Comparison of ENCODE assay signal across 20 cellular contexts in the genomic region with DNA sequence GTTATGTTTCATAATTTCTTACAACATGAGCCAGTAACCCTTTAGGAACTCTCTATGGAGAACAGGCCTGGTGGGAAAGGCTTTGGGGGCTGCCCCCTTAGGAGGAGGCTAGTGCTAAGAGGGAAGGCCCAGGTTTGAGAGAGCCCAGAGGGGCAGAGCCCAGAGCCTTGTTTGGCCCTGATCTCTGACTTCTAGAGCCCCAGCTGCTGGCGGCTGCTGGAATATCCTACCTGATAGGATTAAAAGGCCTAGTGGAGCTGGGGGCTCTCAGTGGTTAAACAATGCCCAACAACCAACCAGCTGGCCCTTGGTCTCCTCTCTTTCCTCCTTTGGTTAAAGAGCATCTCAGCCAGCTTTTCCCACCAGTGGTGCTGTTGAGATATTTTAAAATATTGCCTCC. TPM values are rescaled to one million over a fixed set of nuclear protein-coding genes. Genes with fewer than 3 reads are reported as not detected.
DNase-seq lines count a peak whose midpoint lies in the region; ATAC-seq and TF ChIP-seq lines count a peak whose summit lies in the region.
"Had no signal": no experiment of that assay in that cellular context is flagged by ENCODE, and none has a peak within 500 bp of the region (broad histone marks: within the 10 kb centered on the region; RNA-seq: fewer than 3 reads in every experiment).

No MANE protein-coding gene starts in this region.

- H3K27ac Mint-ChIP-seq in endodermal cell = no peak overlapping the region
- no peak overlapping the region for H3K27ac Mint-ChIP-seq in activated CD4-positive, alpha-beta memory T cell treated with anti-CD3 and anti-CD28 coated beads, Interleukin-2, amount 10 ng/mL, durations not matched to agents 7 days and 5 days
- H3K27ac Mint-ChIP-seq: CD4-positive, CD25-positive, alpha-beta regulatory T cell had no signal

- no peak overlapping the region for H2AFZ ChIP-seq in PC-3 (ENCODE audit: low read length)

- H3K27me3 ChIP-seq in cardiac muscle cell (no peaks in the 10 kb centered on the region), left ventricle myocardium inferior (ENCODE audit: low read depth) (peaks cover 77% of the 10 kb centered on the region), endodermal cell (ENCODE audit: control insufficient read depth, insufficient read depth, low read length, poor library complexity, severe bottlenecking) (no peaks in the 10 kb centered on the region), testis (no peaks in the 10 kb centered on the region), PC-3 (ENCODE audit: low read length) (no peaks in the 10 kb centered on the region)
- H3K27me3 ChIP-seq: BLaER1 had no signal

- no peak overlapping the region for H3K4me2 ChIP-seq in PC-3 (ENCODE audit: low read length)
- H3K4me2 ChIP-seq: BLaER1 had no signal

- POLR2A ChIA-PET in activated CD4-positive, alpha-beta memory T cell treated with anti-CD3 and anti-CD28 coated beads, Interleukin-2, amount 10 ng/mL, durations not matched to agents 7 days and 5 days (lab: Charles Lee) = no interaction called here
- POLR2A ChIA-PET in PC-3 (lab: Charles Lee; ENCODE audit: unreplicated experiment) = no interaction called here

- no peaks in the 10 kb centered on the region for H3K9me2 ChIP-seq in PC-3 (replicated peaks; ENCODE audit: low read length)

- H3K4me3 ChIP-seq in cardiac muscle cell = no peak overlapping the region
- H3K4me3 ChIP-seq in left ventricle myocardium inferior = no peak overlapping the region
- H3K4me3 ChIP-seq in endodermal cell (ENCODE audit: low read length) = no peak overlapping the region
- H3K4me3 ChIP-seq in testis = no peak overlapping the region
- H3K4me3 ChIP-seq in PC-3 (ENCODE audit: low read length) = no peak overlapping the region
- H3K4me3 ChIP-seq: BLaER1, GM12878 had no signal

- no peak for TF ChIP-seq CTCF in cardiac muscle cell (IDR thresholded peaks at IDR 0.05; ENCODE audit: low read depth, low read length)
- no peak for TF ChIP-seq CTCF in left ventricle myocardium inferior (IDR thresholded peaks at IDR 0.05; ENCODE audit: borderline replicate concordance)
- TF ChIP-seq CTCF in endodermal cell (conservative IDR thresholded peaks at IDR 0.05) = peak; percentile 54
- TF ChIP-seq CTCF in testis (IDR thresholded peaks at IDR 0.05) = no peak
- no peak for TF ChIP-seq CTCF in PC-3 (conservative IDR thresholded peaks at IDR 0.05; ENCODE audit: low read depth, low read length)

- H3K4me3 Mint-ChIP-seq in endodermal cell = no peak overlapping the region
- no peak overlapping the region for H3K4me3 Mint-ChIP-seq in activated CD4-positive, alpha-beta memory T cell treated with anti-CD3 and anti-CD28 coated beads, Interleukin-2, amount 10 ng/mL, durations not matched to agents 7 days and 5 days
- H3K4me3 Mint-ChIP-seq: CD4-positive, CD25-positive, alpha-beta regulatory T cell had no signal

- H3K27ac ChIP-seq in cardiac muscle cell = peak overlapping the region; percentile 34
- H3K27ac ChIP-seq in left ventricle myocardium inferior (replicated peaks) = no peak overlapping the region
- no peak overlapping the region for H3K27ac ChIP-seq in endodermal cell (ENCODE audit: low read depth, low read length)
- H3K27ac ChIP-seq in testis = no peak overlapping the region
- H3K27ac ChIP-seq in PC-3 (ENCODE audit: low read length) = no peak overlapping the region
- H3K27ac ChIP-seq: BLaER1, HL-60 had no signal

- peaks cover 32% of the 10 kb centered on the region for H3K4me1 Mint-ChIP-seq in endodermal cell
- peaks cover 7% of the 10 kb centered on the region for H3K4me1 Mint-ChIP-seq in activated CD4-positive, alpha-beta memory T cell treated with anti-CD3 and anti-CD28 coated beads, Interleukin-2, amount 10 ng/mL, durations not matched to agents 7 days and 5 days
- H3K4me1 Mint-ChIP-seq: CD4-positive, CD25-positive, alpha-beta regulatory T cell had no signal

- intact Hi-C loops in left ventricle myocardium inferior (cut with micrococcal nuclease) = no loop called here
- intact Hi-C loops in testis (cut with DNase I; ENCODE audit: low total_unique reads) = no loop called here
- intact Hi-C loops in PC-3 (cut with micrococcal nuclease) = no loop called here

- ATAC-seq in PC-3 = no peak
- ATAC-seq: GM12878 had no signal

- no peaks in the 10 kb centered on the region for H3F3A ChIP-seq in PC-3 (ENCODE audit: low read length, unreplicated experiment)

- H3K9me3 Mint-ChIP-seq in endodermal cell = no peaks in the 10 kb centered on the region
- no peaks in the 10 kb centered on the region for H3K9me3 Mint-ChIP-seq in activated CD4-positive, alpha-beta memory T cell treated with anti-CD3 and anti-CD28 coated beads, Interleukin-2, amount 10 ng/mL, durations not matched to agents 7 days and 5 days
- H3K9me3 Mint-ChIP-seq: CD4-positive, CD25-positive, alpha-beta regulatory T cell had no signal

- no TSS peak for BruUV-seq in PC-3 (replicated peaks; lab: Mats Ljungman, UMichigan)

- TF ChIP-seq POLR2A in testis (IDR thresholded peaks at IDR 0.05) = no peak

- H3K4me1 ChIP-seq in cardiac muscle cell (ENCODE audit: low read depth) (no peaks in the 10 kb centered on the region), left ventricle myocardium inferior (no peaks in the 10 kb centered on the region), endodermal cell (ENCODE audit: control insufficient read depth, insufficient read depth, low read length) (peaks cover 36% of the 10 kb centered on the region), testis (no peaks in the 10 kb centered on the region), PC-3 (ENCODE audit: insufficient read depth, low read length) (no peaks in the 10 kb centered on the region)

- no peak for DNase-seq in cardiac muscle cell (ENCODE audit: low read depth in 1 of 2, low spot score in 1 of 2)
- DNase-seq in left ventricle myocardium inferior = no peak
- peak; percentile 96 for DNase-seq in NCI-H82 (lab: John Stamatoyannopoulos, UW)
- DNase-seq in endodermal cell = peak; percentile 80
- DNase-seq in testis = no peak
- DNase-seq in activated CD4-positive, alpha-beta memory T cell treated with anti-CD3 and anti-CD28 coated beads, Interleukin-2, amount 10 ng/mL, durations not matched to agents 7 days and 5 days = no peak
- DNase-seq in PC-3 = no peak
- DNase-seq: 8988T; CD4-positive, CD25-positive, alpha-beta regulatory T cell; GDM1; Karpas-422; NCI-H1092 treated with DMSO at 0.1 percent for 48 hours; NCI-H1436 treated with DMSO at 0.1 percent for 48 hours; NCI-H187 treated with DMSO at 0.1 percent for 48 hours; NCI-H2171 treated with DMSO at 0.1 percent for 48 hours; NCI-H345; NCI-H510A treated with DMSO at 0.1 percent for 48 hours had no signal

- no peaks in the 10 kb centered on the region for H3K9me3 ChIP-seq in cardiac muscle cell (ENCODE audit: low read depth)
- no peaks in the 10 kb centered on the region for H3K9me3 ChIP-seq in left ventricle myocardium inferior (replicated peaks)
- no peaks in the 10 kb centered on the region for H3K9me3 ChIP-seq in endodermal cell (ENCODE audit: control insufficient read depth, low read length)
- no peaks in the 10 kb centered on the region for H3K9me3 ChIP-seq in testis
- no peaks in the 10 kb centered on the region for H3K9me3 ChIP-seq in PC-3 (ENCODE audit: low read length)
- H3K9me3 ChIP-seq: BLaER1 had no signal

- no peaks in the 10 kb centered on the region for H4K20me1 ChIP-seq in PC-3 (ENCODE audit: low read length)
- H4K20me1 ChIP-seq: BLaER1 had no signal

- H3K36me3 ChIP-seq in cardiac muscle cell (peaks cover 69% of the 10 kb centered on the region), left ventricle myocardium inferior (no peaks in the 10 kb centered on the region), endodermal cell (ENCODE audit: control insufficient read depth, insufficient read depth, low read length) (peaks cover 96% of the 10 kb centered on the region), testis (ENCODE audit: low read depth, missing control alignments) (no peaks in the 10 kb centered on the region), PC-3 (ENCODE audit: low read depth, low read length) (no peaks in the 10 kb centered on the region)
- H3K36me3 ChIP-seq: BLaER1 had no signal

- no peaks in the 10 kb centered on the region for H3K27me3 Mint-ChIP-seq in endodermal cell (ENCODE audit: insufficient read depth)
- peaks cover 5% of the 10 kb centered on the region for H3K27me3 Mint-ChIP-seq in activated CD4-positive, alpha-beta memory T cell treated with anti-CD3 and anti-CD28 coated beads, Interleukin-2, amount 10 ng/mL, durations not matched to agents 7 days and 5 days

- CTCF ChIA-PET in activated CD4-positive, alpha-beta memory T cell treated with anti-CD3 and anti-CD28 coated beads, Interleukin-2, amount 10 ng/mL, durations not matched to agents 7 days and 5 days (lab: Charles Lee) = interaction anchor here (0.9 to 1.4 kb wide), 2 partner anchors 19 to 372 kb away, joined by 3 to 4 read pairs; no protein-coding TSS in a partner anchor
- CTCF ChIA-PET in PC-3 (lab: Charles Lee) = no interaction called here

- peaks cover 83% of the 10 kb centered on the region for H3K36me3 Mint-ChIP-seq in endodermal cell (ENCODE audit: low read depth)
- H3K36me3 Mint-ChIP-seq in activated CD4-positive, alpha-beta memory T cell treated with anti-CD3 and anti-CD28 coated beads, Interleukin-2, amount 10 ng/mL, durations not matched to agents 7 days and 5 days (ENCODE audit: low read depth) = no peaks in the 10 kb centered on the region
- H3K36me3 Mint-ChIP-seq: CD4-positive, CD25-positive, alpha-beta regulatory T cell had no signal

- WGBS in endodermal cell (ENCODE audit: insufficient coverage in 1 of 2, insufficient read length in 1 of 2), 2 experiments = 100% methylated on average over 1 of the region's 1 CpG; no CpG with 5 or more reads in 1 of the 2 experiments
- WGBS in testis, 2 donors = 70 to 96% methylated on average over 1 of the region's 1 CpG

- H3K9ac ChIP-seq in endodermal cell (ENCODE audit: extremely low read depth, low read length, poor library complexity, severe bottlenecking) (no peak overlapping the region), PC-3 (ENCODE audit: low read length) (no peak overlapping the region)
- H3K9ac ChIP-seq: BLaER1 had no signal

- H3K79me2 ChIP-seq in PC-3 (ENCODE audit: low read length) = no peaks in the 10 kb centered on the region

RNA-seq across cellular contexts. Expression of gene IGF2BP1, which starts 54.1 kb away (rescaled TPM):
- total RNA-seq in cardiac muscle cell (55.1 and 74.0 TPM in 2 replicates), left ventricle myocardium inferior (not detected), endodermal cell (100 to 1,000 TPM; 333 to 360 TPM), testis (10 to 100 TPM; 19.3 to 19.9 TPM), PC-3 (2014; rRNA removed) (1.2 and 1.3 TPM in 2 replicates)
- polyA plus RNA-seq in cardiac muscle cell (18.7 and 41.7 TPM in 2 replicates), testis (ENCODE audit: insufficient read depth, low read depth, low replicate concordance) (10.4 TPM)
- polyA plus RNA-seq in endodermal cell (2013, experiment 1 of 2) = 139 TPM
- 139 TPM for polyA plus RNA-seq in endodermal cell (2013, experiment 2 of 2)
- total RNA-seq in activated CD4-positive, alpha-beta memory T cell treated with anti-CD3 and anti-CD28 coated beads, Interleukin-2, amount 10 ng/mL, durations not matched to agents 7 days and 5 days = not detected
- total RNA-seq: CD4-positive, CD25-positive, alpha-beta regulatory T cell had no signal
- polyA plus RNA-seq: CD4-positive, CD25-positive, alpha-beta regulatory T cell had no signal

Comparison
In these comparisons a context has a peak if more than half of its experiments do, and no peak if none do; other contexts are left out.
1. DNase-seq: peak in NCI-H82 (single experiment) and endodermal cell (single experiment); none in cardiac muscle cell (0 of 2), left ventricle myocardium inferior (single experiment), testis (single experiment), activated CD4-positive, alpha-beta memory T cell treated with anti-CD3 and anti-CD28 coated beads, Interleukin-2, amount 10 ng/mL, durations not matched to agents 7 days and 5 days (single experiment) and PC-3 (single experiment).